In genomic region chr13:80527400-80527799, GRCh38 we compare ENCODE assay signal across 26 cellular contexts.
"Had no signal": no experiment of that assay in that cellular context is flagged by ENCODE, and none has a peak within 500 bp of the region (broad histone marks: within the 10 kb centered on the region; RNA-seq: fewer than 3 reads in every experiment).

No MANE protein-coding gene starts in this region.

- H3K27ac ChIP-seq: adrenal gland, SK-N-MC had no signal

- DNase-seq: activated CD4-positive, alpha-beta T cell treated with anti-CD3 and anti-CD28 coated beads for 48 hours; activated CD4-positive, alpha-beta T cell treated with anti-CD3 and anti-CD28 coated beads, Interleukin-2, amount 50 U/mL, for 4 hours; activated CD4-positive, CD25-positive, alpha-beta regulatory T cell treated with anti-CD3 and anti-CD28 coated beads, Interleukin-2, amount 50 U/mL, for 72 hours; activated CD8-positive, alpha-beta memory T cell treated with anti-CD3 and anti-CD28 coated beads, Interleukin-2, amount 50 U/mL, for 48 hours; activated CD8-positive, alpha-beta T cell treated with anti-CD3 and anti-CD28 coated beads, Interleukin-2, amount 10 ng/mL, durations not matched to agents 7 days and 5 days; activated naive CD4-positive, alpha-beta T cell treated with anti-CD3 and anti-CD28 coated beads, Interleukin-2, amount 50 U/mL, for 16 hours; activated naive CD8-positive, alpha-beta T cell treated with anti-CD3 and anti-CD28 coated beads, Interleukin-2, amount 10 ng/mL, durations not matched to agents 7 days and 5 days; activated T-cell treated with anti-CD3 and anti-CD28 coated beads, Interleukin-2, amount 50 U/mL, for 1 hour; adrenal gland; anterior cingulate cortex; cerebellar nuclear complex; Kasumi-1; NCI-H1048; NCI-H1417; NCI-H2029 treated with DMSO at 0.1 percent for 48 hours; NCI-H345; NCI-H510A; NCI-H748 treated with DMSO at 0.1 percent for 48 hours; OCI-M1; RPMI8226 had no signal

- FAIRE-seq: colon had no signal

- H3K36me3 Mint-ChIP-seq: activated naive CD8-positive, alpha-beta T cell treated with anti-CD3 and anti-CD28 coated beads, Interleukin-2, amount 10 ng/mL, durations not matched to agents 7 days and 5 days; WTC11 had no signal

- H3K9me3 ChIP-seq: adrenal gland had no signal

- H3K4me1 ChIP-seq: adrenal gland had no signal

- H3K27me3 Mint-ChIP-seq: activated naive CD8-positive, alpha-beta T cell treated with anti-CD3 and anti-CD28 coated beads, Interleukin-2, amount 10 ng/mL, durations not matched to agents 7 days and 5 days had no signal

- H3K27me3 ChIP-seq: adrenal gland had no signal

- H3K4me3 ChIP-seq: adrenal gland, SK-N-MC had no signal

- H3K36me3 ChIP-seq: adrenal gland had no signal

- H3K4me3 Mint-ChIP-seq: activated CD8-positive, alpha-beta T cell treated with anti-CD3 and anti-CD28 coated beads, Interleukin-2, amount 10 ng/mL, durations not matched to agents 7 days and 5 days; activated naive CD8-positive, alpha-beta T cell treated with anti-CD3 and anti-CD28 coated beads, Interleukin-2, amount 10 ng/mL, durations not matched to agents 7 days and 5 days; T-helper 1 cell treated with Interleukin-12 subunit alpha and Interleukin-12 subunit beta and Interleukin-4 antibody, amounts not matched to agents 30 μg/mL and 1 μg/mL, for 36 hours; WTC11 had no signal

- H3K4me1 Mint-ChIP-seq: activated naive CD8-positive, alpha-beta T cell treated with anti-CD3 and anti-CD28 coated beads, Interleukin-2, amount 10 ng/mL, durations not matched to agents 7 days and 5 days had no signal

- ATAC-seq: activated CD8-positive, alpha-beta T cell treated with anti-CD3 and anti-CD28 coated beads, Interleukin-2, amount 10 ng/mL, durations not matched to agents 7 days and 5 days; Panc1; Right ventricle myocardium inferior; WTC11 had no signal

- H3K27ac Mint-ChIP-seq: activated CD8-positive, alpha-beta T cell treated with anti-CD3 and anti-CD28 coated beads, Interleukin-2, amount 10 ng/mL, durations not matched to agents 7 days and 5 days; activated naive CD8-positive, alpha-beta T cell treated with anti-CD3 and anti-CD28 coated beads, Interleukin-2, amount 10 ng/mL, durations not matched to agents 7 days and 5 days; T-helper 1 cell treated with Interleukin-12 subunit alpha and Interleukin-12 subunit beta and Interleukin-4 antibody, amounts not matched to agents 30 μg/mL and 1 μg/mL, for 36 hours; WTC11 had no signal
